In genomic region chr10:32033171-32033570, GRCh38 we compare ENCODE assay signal across 22 cellular contexts.
"Had no signal": no experiment of that assay in that cellular context is flagged by ENCODE, and none has a peak within 500 bp of the region (broad histone marks: within the 10 kb centered on the region; RNA-seq: fewer than 3 reads in every experiment).

No MANE protein-coding gene starts in this region.

- ATAC-seq: heart left ventricle; left lobe of liver; natural killer cell; pancreas; right cardiac atrium; stimulated activated effector memory CD8-positive, alpha-beta T cell treated with anti-CD3 and anti-CD28 coated beads, Interleukin-12 subunit alpha, Interleukin-12 subunit beta, amount 100 ng/mL, for 72 hours; stimulated activated naive CD8-positive, alpha-beta T cell treated with anti-CD3 and anti-CD28 coated beads, Interleukin-15, Interleukin-2, amounts not matched to agents 100 U/mL and 50 U/mL, for 24 hours had no signal

- H3K4me3 ChIP-seq: heart left ventricle, pancreas, suprapubic skin, thyroid gland had no signal

- H3K4me1 ChIP-seq: pancreas, suprapubic skin, thyroid gland had no signal

- H3K27ac Mint-ChIP-seq: endodermal cell; mesothelial cell of epicardium; natural killer cell; progenitor cell of endocrine pancreas; stimulated activated effector memory CD8-positive, alpha-beta T cell treated with anti-CD3 and anti-CD28 coated beads, Interleukin-12 subunit alpha, Interleukin-12 subunit beta, amount 100 ng/mL, for 72 hours; type B pancreatic cell had no signal

- H3K27ac ChIP-seq: heart left ventricle, pancreas, suprapubic skin, thyroid gland had no signal

- H3K27me3 ChIP-seq: heart left ventricle, pancreas, suprapubic skin, thyroid gland had no signal

- H3K27me3 Mint-ChIP-seq: progenitor cell of endocrine pancreas, type B pancreatic cell had no signal

- H3K9me3 Mint-ChIP-seq: endodermal cell; mesothelial cell of epicardium; natural killer cell; neural crest cell; stimulated activated effector memory CD8-positive, alpha-beta T cell treated with anti-CD3 and anti-CD28 coated beads, Interleukin-12 subunit alpha, Interleukin-12 subunit beta, amount 100 ng/mL, for 72 hours; type B pancreatic cell had no signal

- H3K4me3 Mint-ChIP-seq: endodermal cell; mesothelial cell of epicardium; natural killer cell; neural crest cell; stimulated activated effector memory CD8-positive, alpha-beta T cell treated with anti-CD3 and anti-CD28 coated beads, Interleukin-12 subunit alpha, Interleukin-12 subunit beta, amount 100 ng/mL, for 72 hours; type B pancreatic cell had no signal

- H3K4me1 Mint-ChIP-seq: endodermal cell, neural crest cell had no signal

- DNase-seq: dermis blood vessel endothelial cell; endodermal cell; erythroblast; foreskin melanocyte; heart left ventricle; hippocampal formation; islet precursor cell; natural killer cell; occipital lobe; pancreas; right cardiac atrium; stimulated activated CD4-positive, alpha-beta T cell treated with anti-CD3 and anti-CD28 coated beads, Interleukin-4, amount 100 ng/mL, for 1 hour; stimulated activated CD8-positive, alpha-beta memory T cell treated with anti-CD3 and anti-CD28 coated beads, Interleukin-4, amount 100 ng/mL, for 48 hours; stimulated activated naive CD8-positive, alpha-beta T cell treated with anti-CD3 and anti-CD28 coated beads, Interleukin-15, Interleukin-2, amounts not matched to agents 100 U/mL and 50 U/mL, for 24 hours; thyroid gland had no signal
